ENCODE assay signal across 10 cellular contexts in genomic region chr22:23119492-23120414, GRCh38. TPM values are rescaled to one million over a fixed set of nuclear protein-coding genes. Genes with fewer than 3 reads are reported as not detected.
A peak's percentile ranks its signal among the peaks of the same experiment; 100 is the strongest.
DNase-seq lines count a peak whose midpoint lies in the region.
"Had no signal": no experiment of that assay in that cellular context is flagged by ENCODE, and none has a peak within 500 bp of the region (broad histone marks: within the 10 kb centered on the region; RNA-seq: fewer than 3 reads in every experiment).

No MANE protein-coding gene starts in this region.

- POLR2A ChIA-PET in activated CD4-positive, alpha-beta memory T cell treated with anti-CD3 and anti-CD28 coated beads for 36 hours (lab: Charles Lee): interaction anchor here (1.0 kb wide), 1 partner anchor 11 kb away, joined by 3 read pairs; no protein-coding TSS in a partner anchor

- H3K27me3 Mint-ChIP-seq in activated CD4-positive, alpha-beta memory T cell treated with anti-CD3 and anti-CD28 coated beads for 36 hours: no peaks in the 10 kb centered on the region

- H3K4me3 ChIP-seq in H7 (ENCODE audit: insufficient read depth, low read depth, low read length): no peak overlapping the region
- H3K4me3 ChIP-seq: colonic mucosa, skin epidermis had no signal

- CTCF ChIA-PET in activated CD4-positive, alpha-beta memory T cell treated with anti-CD3 and anti-CD28 coated beads for 36 hours (lab: Charles Lee): interaction anchor here (0.7 to 7.3 kb wide), 8 partner anchors 9 to 266 kb away, joined by 3 to 105 read pairs (median 4); no protein-coding TSS in a partner anchor

- peaks cover 3% of the 10 kb centered on the region for H3K36me3 Mint-ChIP-seq in activated CD4-positive, alpha-beta memory T cell treated with anti-CD3 and anti-CD28 coated beads for 36 hours

- intact Hi-C loops in activated CD4-positive, alpha-beta memory T cell treated with anti-CD3 and anti-CD28 coated beads for 36 hours (cut with micrococcal nuclease): loop anchor here (2.0 kb wide), 1 partner anchor 161 kb away; no protein-coding TSS in a partner anchor

- H3K4me3 Mint-ChIP-seq in activated CD4-positive, alpha-beta memory T cell treated with anti-CD3 and anti-CD28 coated beads for 36 hours: peak overlapping the region; percentile 52

- H3K27me3 ChIP-seq in H7 (ENCODE audit: control insufficient read depth, insufficient read depth, low read length): no peaks in the 10 kb centered on the region
- H3K27me3 ChIP-seq: colonic mucosa had no signal

- peaks cover 17% of the 10 kb centered on the region for H3K4me1 Mint-ChIP-seq in activated CD4-positive, alpha-beta memory T cell treated with anti-CD3 and anti-CD28 coated beads for 36 hours (ENCODE audit: low read depth)

- no peaks in the 10 kb centered on the region for H3K9me3 Mint-ChIP-seq in activated CD4-positive, alpha-beta memory T cell treated with anti-CD3 and anti-CD28 coated beads for 36 hours

- H3K27ac ChIP-seq in cingulate gyrus (ENCODE audit: low read depth, low read length): peak overlapping the region; percentile 100
- H3K27ac ChIP-seq: colonic mucosa had no signal

- H3K27ac Mint-ChIP-seq in activated CD4-positive, alpha-beta memory T cell treated with anti-CD3 and anti-CD28 coated beads for 36 hours: peak overlapping the region; percentile 82

- H3K36me3 ChIP-seq in H7 (replicated peaks; ENCODE audit: control insufficient read depth, insufficient read depth, low read length): no peaks in the 10 kb centered on the region
- H3K36me3 ChIP-seq: colonic mucosa had no signal

- DNase-seq in H7: peak; percentile 72
- DNase-seq in activated CD4-positive, alpha-beta memory T cell treated with anti-CD3 and anti-CD28 coated beads for 36 hours: peak; percentile 78
- DNase-seq in stimulated activated CD4-positive, alpha-beta T cell treated with anti-CD3 and anti-CD28 coated beads, Interleukin-4, amount 100 ng/mL, for 48 hours (ENCODE audit: low read depth in 2 of 2): peak; percentile 28 to 44
- DNase-seq in DMS53 (lab: John Stamatoyannopoulos, UW): no peak
- no peak for DNase-seq in NCI-H1417 (lab: John Stamatoyannopoulos, UW)
- no peak for DNase-seq in NCI-H1092 treated with DMSO at 0.1 percent for 48 hours (lab: John Stamatoyannopoulos, UW)
- DNase-seq in D341Med (ENCODE audit: low spot score): no peak
- DNase-seq: colonic mucosa had no signal

RNA-seq across cellular contexts. Expression of gene RSPH14, which starts 22.0 kb away (rescaled TPM):
- not detected in 2 replicates for total RNA-seq in H7 (2014; rRNA removed; shearing (Covaris generic))
- under 1 TPM in 1 of 2 experiments, not detected in 1; 0.46 TPM for total RNA-seq in activated CD4-positive, alpha-beta memory T cell treated with anti-CD3 and anti-CD28 coated beads for 36 hours

RNA-seq across cellular contexts. Expression of gene RAB36, which starts 25.5 kb away (rescaled TPM):
- 0.81 and 1.7 TPM in 2 replicates for total RNA-seq in H7 (2014; rRNA removed; shearing (Covaris generic))
- total RNA-seq in activated CD4-positive, alpha-beta memory T cell treated with anti-CD3 and anti-CD28 coated beads for 36 hours: under 1 TPM; 0.31 to 0.46 TPM

RNA-seq across cellular contexts. Expression of gene GNAZ, which starts 49.4 kb away (rescaled TPM):
- 18.0 and 24.4 TPM in 2 replicates for total RNA-seq in H7 (2014; rRNA removed; shearing (Covaris generic))
- 1 to 10 TPM; 1.6 to 2.2 TPM for total RNA-seq in activated CD4-positive, alpha-beta memory T cell treated with anti-CD3 and anti-CD28 coated beads for 36 hours

Comparison
In these comparisons a context has a peak if more than half of its experiments do, and no peak if none do; other contexts are left out.
1. DNase-seq: peak in H7 (single experiment), activated CD4-positive, alpha-beta memory T cell treated with anti-CD3 and anti-CD28 coated beads for 36 hours (single experiment) and stimulated activated CD4-positive, alpha-beta T cell treated with anti-CD3 and anti-CD28 coated beads, Interleukin-4, amount 100 ng/mL, for 48 hours (2 of 2); none in DMS53 (single experiment), NCI-H1417 (0 of 3), NCI-H1092 treated with DMSO at 0.1 percent for 48 hours (single experiment) and D341Med (single experiment).